In the genomic region with DNA sequence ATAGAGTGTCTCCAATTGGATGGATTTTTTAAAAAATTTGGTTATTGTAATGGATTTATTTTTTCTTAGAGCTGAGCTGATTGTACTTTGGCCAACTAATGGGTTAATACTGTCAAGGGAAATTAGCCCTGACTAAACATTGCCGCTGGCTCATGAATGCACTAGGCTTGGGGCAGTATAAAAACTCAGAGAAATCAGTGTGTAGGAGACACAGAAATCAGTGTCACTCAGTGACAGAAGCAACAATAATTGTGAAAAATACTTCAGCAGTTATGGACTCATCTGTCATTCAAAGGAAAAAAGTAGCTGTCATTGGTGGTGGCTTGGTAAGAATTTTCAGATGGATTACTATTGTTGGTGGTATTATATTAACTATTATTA, we compare ENCODE assay signal across 8 cellular contexts. TPM values are rescaled to one million over a fixed set of nuclear protein-coding genes. Genes with fewer than 3 reads are reported as not detected.
DNase-seq lines count a peak whose midpoint lies in the region; ATAC-seq lines count a peak whose summit lies in the region.

A gene (plus strand): TSS at position 206 of the 381 bp plus-strand sequence. CDS start 67 bp downstream, at position 273.

- DNase-seq in activated T-cell treated with anti-CD3 and anti-CD28 coated beads, Interleukin-2, amount 50 U/mL, for 4 hours: no peak
- DNase-seq in activated T-cell treated with anti-CD3 and anti-CD28 coated beads for 4 hours (no peak), RKO (ENCODE audit: low spot score) (peak; percentile 67), renal cortical epithelial cell (ENCODE audit: low read depth) (peak; percentile 61), hypothalamus (lab: John Stamatoyannopoulos, UW) (no peak), anterior cingulate cortex (lab: John Stamatoyannopoulos, UW) (no peak)

- ATAC-seq in activated T-cell treated with anti-CD3 and anti-CD28 coated beads, Interleukin-2, amount 50 U/mL, for 4 hours: peak; percentile 35 to 41
- ATAC-seq in HG02884 (IDR thresholded peaks at IDR 0.05; ENCODE audit: unreplicated experiment): peak; percentile 20
- peak; percentile 37 for ATAC-seq in esophagus mucosa

- H3K4me1 Mint-ChIP-seq in activated T-cell treated with anti-CD3 and anti-CD28 coated beads, Interleukin-2, amount 50 U/mL, for 4 hours (ENCODE audit: low read depth): peaks cover 19% of the 10 kb centered on the region

- H3K4me3 Mint-ChIP-seq in activated T-cell treated with anti-CD3 and anti-CD28 coated beads, Interleukin-2, amount 50 U/mL, for 4 hours: peak within 1 kb of the TSS; percentile 92

- H3K9me3 Mint-ChIP-seq in activated T-cell treated with anti-CD3 and anti-CD28 coated beads, Interleukin-2, amount 50 U/mL, for 4 hours: no peaks in the 10 kb centered on the region

- no peaks in the 10 kb centered on the region for H3K36me3 Mint-ChIP-seq in activated T-cell treated with anti-CD3 and anti-CD28 coated beads, Interleukin-2, amount 50 U/mL, for 4 hours (ENCODE audit: insufficient read depth)

- peaks cover 6% of the 10 kb centered on the region for H3K27me3 Mint-ChIP-seq in activated T-cell treated with anti-CD3 and anti-CD28 coated beads, Interleukin-2, amount 50 U/mL, for 4 hours (ENCODE audit: low read depth)

RNA-seq across cellular contexts. Expression of the gene that starts here (rescaled TPM):
- under 1 TPM; 0.34 to 0.91 (median 0.49) TPM for total RNA-seq in activated T-cell treated with anti-CD3 and anti-CD28 coated beads, Interleukin-2, amount 50 U/mL, for 4 hours
- 0.12 TPM for total RNA-seq in esophagus mucosa
- total RNA-seq in renal cortical epithelial cell: 2.8 and 11.3 TPM in 2 replicates

Comparison
In these comparisons a context has a peak if more than half of its experiments do, and no peak if none do; other contexts are left out.
1. Peak in ATAC-seq in activated T-cell treated with anti-CD3 and anti-CD28 coated beads, Interleukin-2, amount 50 U/mL, for 4 hours; RNA of the gene not detected or under 1 TPM.
2. Peak in ATAC-seq in esophagus mucosa; RNA of the gene not detected or under 1 TPM.
3. DNase-seq: peak in RKO (single experiment) and renal cortical epithelial cell (single experiment); none in activated T-cell treated with anti-CD3 and anti-CD28 coated beads, Interleukin-2, amount 50 U/mL, for 4 hours (single experiment), activated T-cell treated with anti-CD3 and anti-CD28 coated beads for 4 hours (single experiment), hypothalamus (0 of 51) and anterior cingulate cortex (0 of 58).
4. Peak in every context shown above with its lines, with median percentiles within 50 percentile points of each other: ATAC-seq.